23 cellular contexts compared by ENCODE assay signal in the genomic region with DNA sequence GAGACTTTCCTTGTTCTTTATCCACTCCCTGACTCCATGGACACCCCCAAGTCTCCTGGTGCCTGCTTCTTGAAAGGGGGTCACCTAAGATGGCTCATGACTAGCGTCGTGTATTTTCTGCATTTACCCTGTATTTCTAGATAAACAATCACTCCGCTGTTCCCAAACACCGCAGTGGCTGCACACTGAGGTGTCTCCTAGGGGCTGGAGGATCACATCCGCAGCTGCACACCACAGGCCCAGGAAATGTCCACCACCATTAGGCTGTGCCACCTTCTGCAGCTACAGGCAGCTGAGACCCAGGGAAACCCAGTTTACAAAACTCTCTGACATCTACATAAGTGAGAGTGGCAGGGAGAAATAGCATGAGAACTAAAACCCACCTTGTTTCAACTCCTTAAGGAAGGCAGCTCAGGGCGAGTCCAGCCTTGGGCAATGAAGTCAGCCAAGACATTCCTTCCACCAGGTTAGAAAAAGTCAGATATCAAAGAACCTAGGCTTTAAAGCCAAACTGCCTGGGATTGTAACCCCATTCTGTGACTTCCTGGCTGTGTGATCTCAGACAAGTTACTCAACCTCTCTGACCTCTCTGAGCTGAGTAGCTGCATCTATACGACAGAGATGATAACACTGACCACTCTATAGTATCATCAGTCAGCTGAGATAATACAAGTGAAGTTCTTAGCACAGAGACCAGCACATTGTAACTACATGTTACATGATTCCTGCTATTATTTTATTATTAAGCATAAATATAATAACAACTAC.
DNase-seq lines count a peak whose midpoint lies in the region; ATAC-seq and TF ChIP-seq lines count a peak whose summit lies in the region.
"Had no signal": no experiment of that assay in that cellular context is flagged by ENCODE, and none has a peak within 500 bp of the region (broad histone marks: within the 10 kb centered on the region; RNA-seq: fewer than 3 reads in every experiment).

No MANE protein-coding gene starts in this region.

- peak; percentile 22 for DNase-seq in cardiac septum (ENCODE audit: low spot score)
- no peak for DNase-seq in left cardiac atrium
- no peak for DNase-seq in WTC11 (ENCODE audit: low spot score)
- DNase-seq in mesenchymal stem cell, result no peak
- DNase-seq in upper lobe of right lung, result peak; percentile 12
- no peak for DNase-seq in activated CD8-positive, alpha-beta memory T cell treated with anti-CD3 and anti-CD28 coated beads, Interleukin-2, amount 50 U/mL, for 48 hours
- DNase-seq in superior temporal gyrus (ENCODE audit: extremely low spot score), result no peak
- DNase-seq: DMS53, GF-D8, HCEC 1CT, NCI-H1105, NCI-H1694, NCI-H2081, NCI-H345, NCI-H524 treated with DMSO at 0.1 percent for 48 hours, NCI-H82, SIG-M5, SK-N-SH had no signal

- TF ChIP-seq CTCF in WTC11 (IDR thresholded peaks at IDR 0.05) (no peak), upper lobe of right lung (IDR thresholded peaks at IDR 0.05) (no peak)

- H3K27ac Mint-ChIP-seq in WTC11, result peak overlapping the region; percentile 2; the same call in 1 of the 2 replicates

- H3K4me3 Mint-ChIP-seq in WTC11, result no peak overlapping the region

- no peak overlapping the region for H3K4ac ChIP-seq in mesenchymal stem cell (ENCODE audit: low read depth in 1 of 2, low read length in 2 of 2)

- H3K9me3 ChIP-seq in mesenchymal stem cell (ENCODE audit: control insufficient read depth, low read length) (no peaks in the 10 kb centered on the region), upper lobe of right lung (no peaks in the 10 kb centered on the region)
- H3K9me3 ChIP-seq: SK-N-SH had no signal

- H2BK15ac ChIP-seq in mesenchymal stem cell (ENCODE audit: low read depth, poor library complexity, severe bottlenecking), result no peak overlapping the region

- H3K27me3 ChIP-seq in mesenchymal stem cell (ENCODE audit: control insufficient read depth in 1 of 2, insufficient read depth in 1 of 2, low read length in 2 of 2) (peaks cover 6 to 20% of the 10 kb centered on the region in 2 experiments), upper lobe of right lung (no peaks in the 10 kb centered on the region)

- no peaks in the 10 kb centered on the region; the same call in 1 of the 2 replicates for H3K27me3 Mint-ChIP-seq in WTC11 (ENCODE audit: low read depth)

- no peaks in the 10 kb centered on the region for H3K36me3 Mint-ChIP-seq in WTC11

- no peak overlapping the region for H4K8ac ChIP-seq in mesenchymal stem cell (ENCODE audit: low read length)

- H3K18ac ChIP-seq in mesenchymal stem cell (ENCODE audit: low read depth in 1 of 2, low read length in 2 of 2), result no peak overlapping the region

- no peak overlapping the region for H3K27ac ChIP-seq in mesenchymal stem cell (ENCODE audit: low read length, poor library complexity, severe bottlenecking)
- H3K27ac ChIP-seq in upper lobe of right lung, result no peak overlapping the region
- H3K27ac ChIP-seq: 22Rv1, C4-2B, KMS-11 had no signal

- ATAC-seq in left cardiac atrium (no peak), WTC11 (no peak), upper lobe of right lung (no peak), GM18907 (IDR thresholded peaks at IDR 0.05; ENCODE audit: unreplicated experiment) (no peak)
- ATAC-seq: Panc1 had no signal

- no peaks in the 10 kb centered on the region for H3K9me3 Mint-ChIP-seq in WTC11

- POLR2A ChIA-PET in WTC11 (lab: Charles Lee), result no interaction called here

- intact Hi-C loops in cardiac septum (cut with DNase I), result no loop called here
- intact Hi-C loops in left cardiac atrium (cut with DNase I), result no loop called here
- intact Hi-C loops in upper lobe of right lung (cut with DNase I), result no loop called here

- CTCF ChIA-PET in WTC11 (lab: Charles Lee), result interaction anchor here (0.5 to 4.2 kb wide), 5 partner anchors 8 to 310 kb away, joined by 3 to 20 read pairs (median 4); partner anchors contain the start of gene RRBP1

- no peak overlapping the region for H2BK12ac ChIP-seq in mesenchymal stem cell (ENCODE audit: low read length in 2 of 2)

- H2BK5ac ChIP-seq in mesenchymal stem cell (ENCODE audit: low read depth, low read length, poor library complexity, severe bottlenecking), result no peak overlapping the region

- H3K9ac ChIP-seq in mesenchymal stem cell (ENCODE audit: low read length), result peak overlapping the region; percentile 34
- H3K9ac ChIP-seq: KMS-11, SK-N-SH had no signal

- H3K36me3 ChIP-seq in mesenchymal stem cell (ENCODE audit: control insufficient read depth in 1 of 2, insufficient read depth in 2 of 2, low read depth in 1 of 2, low read length in 2 of 2) (no peaks in the 10 kb centered on the region), upper lobe of right lung (no peaks in the 10 kb centered on the region)

- H3K23ac ChIP-seq in mesenchymal stem cell (ENCODE audit: low read length in 2 of 2), result no peak overlapping the region

- WGBS in mesenchymal stem cell, result 94% methylated on average over 7 of the region's 7 CpGs

- no peaks in the 10 kb centered on the region for H3K79me1 ChIP-seq in mesenchymal stem cell (replicated peaks; ENCODE audit: low read length, poor library complexity, severe bottlenecking)

- H3K4me1 ChIP-seq in mesenchymal stem cell (ENCODE audit: control insufficient read depth, insufficient read depth, low read depth, low read length), result peaks cover 5% of the 10 kb centered on the region
- H3K4me1 ChIP-seq in upper lobe of right lung, result no peaks in the 10 kb centered on the region

- H3K4me1 Mint-ChIP-seq in WTC11, result peaks cover 47% of the 10 kb centered on the region

- H4K91ac ChIP-seq in mesenchymal stem cell (ENCODE audit: low read length), result no peak overlapping the region

- H3K4me2 ChIP-seq in mesenchymal stem cell (ENCODE audit: low read length, poor library complexity, severe bottlenecking), result no peak overlapping the region
- H3K4me2 ChIP-seq: KMS-11, SK-N-SH had no signal

- no peak overlapping the region for H3K14ac ChIP-seq in mesenchymal stem cell (ENCODE audit: low read length in 2 of 2)

- H3K4me3 ChIP-seq in mesenchymal stem cell (ENCODE audit: insufficient read depth in 1 of 2, low read depth in 1 of 2, low read length in 2 of 2), result no peak overlapping the region
- H3K4me3 ChIP-seq in upper lobe of right lung, result no peak overlapping the region

- no peak overlapping the region for H2BK120ac ChIP-seq in mesenchymal stem cell (ENCODE audit: low read depth, low read length)

- no peak overlapping the region for H2AFZ ChIP-seq in mesenchymal stem cell (ENCODE audit: low read depth, low read length)

- H2AK5ac ChIP-seq in mesenchymal stem cell (ENCODE audit: low read length, severe bottlenecking), result no peak overlapping the region

TF ChIP-seq in WTC11, 78 proteins besides CTCF, POLR2A, EP300 and RAD21 (continues in another document):
- TF ChIP-seq NR1H2 (CRISPR knock-in tag; IDR thresholded peaks at IDR 0.05) (no peak), RELA (CRISPR knock-in tag; IDR thresholded peaks at IDR 0.05; ENCODE audit: borderline replicate concordance) (no peak), ZNF317 (CRISPR knock-in tag; IDR thresholded peaks at IDR 0.05; ENCODE audit: borderline replicate concordance, low read depth) (no peak), MAX (CRISPR knock-in tag; IDR thresholded peaks at IDR 0.05) (no peak), ATF6 (CRISPR knock-in tag; IDR thresholded peaks at IDR 0.05) (no peak), HMGA2 (CRISPR knock-in tag; IDR thresholded peaks at IDR 0.05) (no peak), ZNF423 (CRISPR knock-in tag; IDR thresholded peaks at IDR 0.05) (no peak)
- TF ChIP-seq, protein P1, sequence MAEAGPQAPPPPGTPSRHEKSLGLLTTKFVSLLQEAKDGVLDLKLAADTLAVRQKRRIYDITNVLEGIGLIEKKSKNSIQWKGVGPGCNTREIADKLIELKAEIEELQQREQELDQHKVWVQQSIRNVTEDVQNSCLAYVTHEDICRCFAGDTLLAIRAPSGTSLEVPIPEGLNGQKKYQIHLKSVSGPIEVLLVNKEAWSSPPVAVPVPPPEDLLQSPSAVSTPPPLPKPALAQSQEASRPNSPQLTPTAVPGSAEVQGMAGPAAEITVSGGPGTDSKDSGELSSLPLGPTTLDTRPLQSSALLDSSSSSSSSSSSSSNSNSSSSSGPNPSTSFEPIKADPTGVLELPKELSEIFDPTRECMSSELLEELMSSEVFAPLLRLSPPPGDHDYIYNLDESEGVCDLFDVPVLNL (CRISPR knock-in tag; IDR thresholded peaks at IDR 0.05; ENCODE audit: borderline replicate concordance, low read depth), result no peak
- TF ChIP-seq, protein P2, sequence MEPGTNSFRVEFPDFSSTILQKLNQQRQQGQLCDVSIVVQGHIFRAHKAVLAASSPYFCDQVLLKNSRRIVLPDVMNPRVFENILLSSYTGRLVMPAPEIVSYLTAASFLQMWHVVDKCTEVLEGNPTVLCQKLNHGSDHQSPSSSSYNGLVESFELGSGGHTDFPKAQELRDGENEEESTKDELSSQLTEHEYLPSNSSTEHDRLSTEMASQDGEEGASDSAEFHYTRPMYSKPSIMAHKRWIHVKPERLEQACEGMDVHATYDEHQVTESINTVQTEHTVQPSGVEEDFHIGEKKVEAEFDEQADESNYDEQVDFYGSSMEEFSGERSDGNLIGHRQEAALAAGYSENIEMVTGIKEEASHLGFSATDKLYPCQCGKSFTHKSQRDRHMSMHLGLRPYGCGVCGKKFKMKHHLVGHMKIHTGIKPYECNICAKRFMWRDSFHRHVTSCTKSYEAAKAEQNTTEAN (CRISPR knock-in tag; IDR thresholded peaks at IDR 0.05), result no peak

Comparison
In these comparisons a context has a peak if more than half of its experiments do, and no peak if none do; other contexts are left out.
1. DNase-seq: peak in cardiac septum (single experiment) and upper lobe of right lung (single experiment); none in left cardiac atrium (single experiment), WTC11 (single experiment), mesenchymal stem cell (single experiment), activated CD8-positive, alpha-beta memory T cell treated with anti-CD3 and anti-CD28 coated beads, Interleukin-2, amount 50 U/mL, for 48 hours (single experiment) and superior temporal gyrus (single experiment).